1 cellular context compared by ENCODE assay signal in the genomic region with DNA sequence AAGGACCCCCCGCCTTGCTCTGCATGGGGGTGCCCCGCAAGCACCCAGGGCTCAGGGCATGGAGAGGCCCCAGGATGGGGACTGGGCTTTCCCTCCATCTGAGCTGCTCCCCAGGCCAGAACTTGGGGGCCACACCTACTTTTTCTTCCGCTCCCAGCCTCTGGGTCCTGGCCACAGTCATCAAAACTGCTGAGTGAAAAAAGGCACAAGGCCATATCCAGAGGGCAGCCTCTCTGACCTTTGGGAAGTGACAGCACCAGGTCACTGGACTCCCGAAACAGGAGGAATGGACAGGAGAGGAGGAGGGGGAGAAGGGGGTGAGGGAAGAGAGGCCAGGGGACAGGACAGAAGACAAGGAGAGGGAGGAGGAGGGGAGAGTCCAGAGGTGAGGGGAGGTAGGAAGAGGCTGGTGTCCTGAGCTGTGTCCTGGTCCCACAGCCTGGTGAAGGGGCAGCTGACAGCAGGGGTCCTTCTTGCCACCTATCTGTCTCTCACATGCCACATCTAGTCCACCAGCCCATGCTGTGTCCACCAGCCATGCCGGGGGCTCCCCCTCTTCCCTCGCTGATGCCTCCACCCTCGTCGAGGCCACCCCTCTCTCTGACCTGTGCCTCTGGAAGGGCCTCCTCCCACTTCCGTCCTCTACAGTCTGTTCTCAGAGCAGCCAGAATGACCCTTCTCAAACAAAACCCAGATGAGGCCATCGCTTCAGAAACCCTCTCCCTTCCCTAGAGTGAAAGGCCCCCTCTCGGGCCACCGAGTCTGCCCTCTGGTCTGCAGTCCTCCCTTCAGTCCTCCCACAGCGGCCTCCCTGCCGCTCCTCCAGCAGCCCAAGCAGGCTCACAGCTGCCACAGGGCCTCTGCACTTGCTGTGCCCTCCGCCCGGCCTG.
TF ChIP-seq lines count a peak whose summit lies in the region.

No MANE protein-coding gene starts in this region.

TF ChIP-seq in IMR-90, 13 proteins besides CTCF, POLR2A, EP300 and RAD21 (continued from another document):
- TF ChIP-seq, protein P1, sequence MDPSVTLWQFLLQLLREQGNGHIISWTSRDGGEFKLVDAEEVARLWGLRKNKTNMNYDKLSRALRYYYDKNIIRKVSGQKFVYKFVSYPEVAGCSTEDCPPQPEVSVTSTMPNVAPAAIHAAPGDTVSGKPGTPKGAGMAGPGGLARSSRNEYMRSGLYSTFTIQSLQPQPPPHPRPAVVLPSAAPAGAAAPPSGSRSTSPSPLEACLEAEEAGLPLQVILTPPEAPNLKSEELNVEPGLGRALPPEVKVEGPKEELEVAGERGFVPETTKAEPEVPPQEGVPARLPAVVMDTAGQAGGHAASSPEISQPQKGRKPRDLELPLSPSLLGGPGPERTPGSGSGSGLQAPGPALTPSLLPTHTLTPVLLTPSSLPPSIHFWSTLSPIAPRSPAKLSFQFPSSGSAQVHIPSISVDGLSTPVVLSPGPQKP (IDR thresholded peaks at IDR 0.05; ENCODE audit: borderline replicate concordance, low read depth, low read length): no peak
- TF ChIP-seq RCOR1 (IDR thresholded peaks at IDR 0.05; ENCODE audit: insufficient replicate concordance, low read length) (no peak), RFX5 (IDR thresholded peaks at IDR 0.05; ENCODE audit: low read depth, low read length) (no peak), MAZ (IDR thresholded peaks at IDR 0.05; ENCODE audit: borderline replicate concordance, low read depth, low read length) (no peak), CEBPB (IDR thresholded peaks at IDR 0.05; ENCODE audit: low read depth, low read length) (no peak), CHD1 (IDR thresholded peaks at IDR 0.05; ENCODE audit: low read depth, low read length) (no peak)
